Comparison of ENCODE assay signal across 1 cellular context in genomic region chr13:61183670-61184069, GRCh38.
TF ChIP-seq lines count a peak whose summit lies in the region.

No MANE protein-coding gene starts in this region.

TF ChIP-seq in GM23338, 12 proteins besides CTCF, POLR2A, EP300 and RAD21 (continued from another document):
- no peak for TF ChIP-seq REST (IDR thresholded peaks at IDR 0.05; ENCODE audit: unreplicated experiment)
- no peak for TF ChIP-seq EZH2phosphoT487 (IDR thresholded peaks at IDR 0.05; ENCODE audit: unreplicated experiment)
- no peak for TF ChIP-seq POLR2AphosphoS5 (IDR thresholded peaks at IDR 0.05; ENCODE audit: low read depth)
- TF ChIP-seq ZNF114 (CRISPR knock-in tag; IDR thresholded peaks at IDR 0.05): no peak
- TF ChIP-seq CREB1 (CRISPR knock-in tag; IDR thresholded peaks at IDR 0.05; ENCODE audit: low read depth): no peak
- TF ChIP-seq ZNF331 (CRISPR knock-in tag; IDR thresholded peaks at IDR 0.05; ENCODE audit: low read depth): no peak
- no peak for TF ChIP-seq EZH2 (IDR thresholded peaks at IDR 0.05; ENCODE audit: low read depth, unreplicated experiment)
- no peak for TF ChIP-seq ZNF462 (CRISPR knock-in tag; IDR thresholded peaks at IDR 0.05)
- TF ChIP-seq JUNB (IDR thresholded peaks at IDR 0.05; ENCODE audit: unreplicated experiment): no peak
- TF ChIP-seq STAT1 (IDR thresholded peaks at IDR 0.05; ENCODE audit: unreplicated experiment): no peak
